In the genomic region with DNA sequence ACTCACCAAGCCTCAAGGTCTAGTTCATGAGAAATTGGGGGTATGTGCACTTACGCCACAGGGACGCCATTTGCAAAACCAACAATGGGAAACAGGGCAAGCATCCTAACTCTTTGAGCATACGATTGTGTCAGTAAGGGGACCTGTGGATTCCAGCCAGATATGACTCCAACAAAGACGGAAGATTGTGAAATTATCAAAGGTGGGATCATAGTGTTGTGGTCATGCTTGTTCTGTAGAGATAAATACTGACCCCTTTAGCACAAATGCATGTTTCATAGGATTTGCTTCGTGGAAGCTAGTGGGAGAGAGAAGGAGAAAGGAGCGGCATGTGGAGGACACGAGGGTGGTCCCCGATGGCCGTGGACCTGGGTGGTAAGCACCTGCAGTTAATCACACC, we compare ENCODE assay signal across 19 cellular contexts. TPM values are rescaled to one million over a fixed set of nuclear protein-coding genes. Genes with fewer than 3 reads are reported as not detected.
DNase-seq lines count a peak whose midpoint lies in the region; ATAC-seq and TF ChIP-seq lines count a peak whose summit lies in the region.
"Had no signal": no experiment of that assay in that cellular context is flagged by ENCODE, and none has a peak within 500 bp of the region (broad histone marks: within the 10 kb centered on the region; RNA-seq: fewer than 3 reads in every experiment).

No MANE protein-coding gene starts in this region.

- TF ChIP-seq CTCF in DOHH2 (IDR thresholded peaks at IDR 0.05; ENCODE audit: low read depth, low read length, poor library complexity, severe bottlenecking) (no peak), progenitor cell of endocrine pancreas (IDR thresholded peaks at IDR 0.05; ENCODE audit: unreplicated experiment) (no peak)

- H3K9me3 Mint-ChIP-seq in CD4-positive, CD25-positive, alpha-beta regulatory T cell: peaks cover 0 to 2% (median 0%) of the 10 kb centered on the region in 7 donors
- H3K9me3 Mint-ChIP-seq in activated T-helper 2 cell treated with anti-CD3 and anti-CD28 coated beads, Interferon-gamma antibody, Interleukin-2, Interleukin-4, amounts not matched to agents 10 μg/mL and 5 μg/mL and 100 μg/mL, durations not matched to agents 14 hours and 24 hours and 36 hours: peaks cover 5% of the 10 kb centered on the region
- H3K9me3 Mint-ChIP-seq in naive thymus-derived CD4-positive, alpha-beta T cell: no peaks in the 10 kb centered on the region
- no peaks in the 10 kb centered on the region for H3K9me3 Mint-ChIP-seq in progenitor cell of endocrine pancreas (ENCODE audit: low read depth)

- H3K27ac ChIP-seq in CD4-positive, CD25-positive, alpha-beta regulatory T cell (ENCODE audit: insufficient read depth, low read length, poor library complexity, severe bottlenecking): no peak overlapping the region
- H3K27ac ChIP-seq in DOHH2 (ENCODE audit: low read depth, low read length): no peak overlapping the region
- peak overlapping the region; percentile 49 for H3K27ac ChIP-seq in naive thymus-derived CD4-positive, alpha-beta T cell (ENCODE audit: low read depth, low read length)
- H3K27ac ChIP-seq: suprapubic skin had no signal

- ATAC-seq in CD4-positive, CD25-positive, alpha-beta regulatory T cell (ENCODE audit: low read depth in 2 of 2): no peak
- no peak for ATAC-seq in naive thymus-derived CD4-positive, alpha-beta T cell
- ATAC-seq: heart left ventricle, Right ventricle myocardium inferior had no signal

- intact Hi-C loops in activated T-helper 2 cell treated with anti-CD3 and anti-CD28 coated beads, Interferon-gamma antibody, Interleukin-2, Interleukin-4, amounts not matched to agents 10 μg/mL and 5 μg/mL and 100 μg/mL, durations not matched to agents 14 hours and 24 hours and 36 hours (cut with micrococcal nuclease): no loop called here
- intact Hi-C loops in naive thymus-derived CD4-positive, alpha-beta T cell (cut with micrococcal nuclease): no loop called here

- H3K9me2 ChIP-seq in DOHH2 (replicated peaks; ENCODE audit: control insufficient read depth, low read length): no peaks in the 10 kb centered on the region

- H3K9me3 ChIP-seq in CD4-positive, CD25-positive, alpha-beta regulatory T cell (ENCODE audit: control insufficient read depth in 2 of 2, low read length in 2 of 2): no peaks in the 10 kb centered on the region
- no peaks in the 10 kb centered on the region for H3K9me3 ChIP-seq in DOHH2 (ENCODE audit: control insufficient read depth, insufficient read depth, low read length)
- H3K9me3 ChIP-seq in naive thymus-derived CD4-positive, alpha-beta T cell (ENCODE audit: control insufficient read depth in 2 of 3, low read length in 3 of 3): no peaks in the 10 kb centered on the region
- H3K9me3 ChIP-seq: heart left ventricle, suprapubic skin had no signal

- H3K36me3 Mint-ChIP-seq in CD4-positive, CD25-positive, alpha-beta regulatory T cell: peaks cover 20% of the 10 kb centered on the region
- H3K36me3 Mint-ChIP-seq in activated T-helper 2 cell treated with anti-CD3 and anti-CD28 coated beads, Interferon-gamma antibody, Interleukin-2, Interleukin-4, amounts not matched to agents 10 μg/mL and 5 μg/mL and 100 μg/mL, durations not matched to agents 14 hours and 24 hours and 36 hours (ENCODE audit: low read depth): peaks cover 39% of the 10 kb centered on the region
- peaks cover 6 to 23% (median 17%) of the 10 kb centered on the region in 5 donors for H3K36me3 Mint-ChIP-seq in naive thymus-derived CD4-positive, alpha-beta T cell
- peaks cover 2% of the 10 kb centered on the region for H3K36me3 Mint-ChIP-seq in progenitor cell of endocrine pancreas (ENCODE audit: insufficient read depth)

- peak overlapping the region; percentile 73 for H3K4me2 ChIP-seq in DOHH2 (ENCODE audit: low read length)

- CTCF ChIA-PET in naive thymus-derived CD4-positive, alpha-beta T cell (lab: Charles Lee): interaction anchor here (0.6 to 1.2 kb wide), 3 partner anchors 17 to 527 kb away, joined by 3 read pairs; no protein-coding TSS in a partner anchor

- peaks cover 48% of the 10 kb centered on the region for H3K4me1 ChIP-seq in CD4-positive, CD25-positive, alpha-beta regulatory T cell (ENCODE audit: control insufficient read depth, insufficient read depth, low read length, poor library complexity, severe bottlenecking)
- peaks cover 50% of the 10 kb centered on the region for H3K4me1 ChIP-seq in DOHH2 (ENCODE audit: control insufficient read depth, low read length)
- H3K4me1 ChIP-seq in naive thymus-derived CD4-positive, alpha-beta T cell (ENCODE audit: control insufficient read depth in 2 of 2, insufficient read depth in 2 of 2, low read length in 2 of 2): peaks cover 41 to 51% of the 10 kb centered on the region in 2 donors

- H3K4me3 ChIP-seq in CD4-positive, CD25-positive, alpha-beta regulatory T cell (ENCODE audit: low read depth, low read length): no peak overlapping the region
- 0 out of 2 replicates have a peak overlapping the region, but pooled peaks have one; percentile 61 for H3K4me3 ChIP-seq in DOHH2 (ENCODE audit: low read length)
- no peak overlapping the region for H3K4me3 ChIP-seq in naive thymus-derived CD4-positive, alpha-beta T cell (ENCODE audit: low read length)
- H3K4me3 ChIP-seq: heart left ventricle, lung, skin epidermis, suprapubic skin had no signal

- peaks cover 98% of the 10 kb centered on the region for H3K79me2 ChIP-seq in DOHH2 (ENCODE audit: control insufficient read depth, low read length)

- peaks cover 12% of the 10 kb centered on the region for H3F3A ChIP-seq in DOHH2 (ENCODE audit: control insufficient read depth, insufficient read depth)

- H3K4me1 Mint-ChIP-seq in CD4-positive, CD25-positive, alpha-beta regulatory T cell: peaks cover 32 to 86% (median 58%) of the 10 kb centered on the region in 4 donors
- H3K4me1 Mint-ChIP-seq in activated T-helper 2 cell treated with anti-CD3 and anti-CD28 coated beads, Interferon-gamma antibody, Interleukin-2, Interleukin-4, amounts not matched to agents 10 μg/mL and 5 μg/mL and 100 μg/mL, durations not matched to agents 14 hours and 24 hours and 36 hours (ENCODE audit: low read depth): peaks cover 58% of the 10 kb centered on the region
- peaks cover 56 to 83% (median 70%) of the 10 kb centered on the region in 7 donors for H3K4me1 Mint-ChIP-seq in naive thymus-derived CD4-positive, alpha-beta T cell
- peaks cover 8% of the 10 kb centered on the region for H3K4me1 Mint-ChIP-seq in progenitor cell of endocrine pancreas (ENCODE audit: low read depth)

- no peaks in the 10 kb centered on the region for H3K27me3 ChIP-seq in CD4-positive, CD25-positive, alpha-beta regulatory T cell (ENCODE audit: control insufficient read depth, insufficient read depth, low read length)
- no peaks in the 10 kb centered on the region for H3K27me3 ChIP-seq in DOHH2 (ENCODE audit: control insufficient read depth, low read length)
- no peaks in the 10 kb centered on the region for H3K27me3 ChIP-seq in naive thymus-derived CD4-positive, alpha-beta T cell (ENCODE audit: control insufficient read depth in 2 of 2, insufficient read depth in 2 of 2, low read length in 2 of 2)
- H3K27me3 ChIP-seq: heart left ventricle, suprapubic skin had no signal

- no peak for DNase-seq in CD4-positive, CD25-positive, alpha-beta regulatory T cell
- DNase-seq in activated T-helper 2 cell treated with anti-CD3 and anti-CD28 coated beads, Interferon-gamma antibody, Interleukin-2, Interleukin-4, amounts not matched to agents 10 μg/mL and 5 μg/mL and 100 μg/mL, durations not matched to agents 14 hours and 24 hours and 36 hours (ENCODE audit: low spot score): no peak
- no peak for DNase-seq in naive thymus-derived CD4-positive, alpha-beta T cell
- DNase-seq in NCI-H2227 (lab: John Stamatoyannopoulos, UW; ENCODE audit: unreplicated experiment) (no peak), H4 (ENCODE audit: low spot score) (no peak), progenitor cell of endocrine pancreas (ENCODE audit: low spot score, unreplicated experiment) (no peak)
- DNase-seq: central memory CD4-positive, alpha-beta T cell; effector CD4-positive, alpha-beta T cell; GDM1; heart left ventricle; Kasumi-1; NCI-H1105; NCI-H524; stimulated activated CD4-positive, alpha-beta T cell treated with anti-CD3 and anti-CD28 coated beads, Interleukin-4, amount 100 ng/mL, for 1 hour had no signal

- POLR2A ChIA-PET in naive thymus-derived CD4-positive, alpha-beta T cell (lab: Charles Lee): interaction anchor here (0.6 to 1.6 kb wide), 6 partner anchors 10 to 47 kb away, joined by 3 to 4 read pairs (median 3); partner anchors contain the start of gene GATAD2A

- peaks cover 2% of the 10 kb centered on the region for H3K36me3 ChIP-seq in CD4-positive, CD25-positive, alpha-beta regulatory T cell (ENCODE audit: control insufficient read depth, insufficient read depth, low read length)
- peaks cover 47% of the 10 kb centered on the region for H3K36me3 ChIP-seq in DOHH2 (ENCODE audit: control insufficient read depth, low read length)
- H3K36me3 ChIP-seq in naive thymus-derived CD4-positive, alpha-beta T cell (ENCODE audit: control insufficient read depth in 2 of 3, insufficient read depth in 3 of 3, low read length in 3 of 3): no peaks in the 10 kb centered on the region
- H3K36me3 ChIP-seq: suprapubic skin had no signal

- peak overlapping the region in 2 of 4 donors; percentile 12 to 22 for H3K4me3 Mint-ChIP-seq in CD4-positive, CD25-positive, alpha-beta regulatory T cell
- H3K4me3 Mint-ChIP-seq in activated T-helper 2 cell treated with anti-CD3 and anti-CD28 coated beads, Interferon-gamma antibody, Interleukin-2, Interleukin-4, amounts not matched to agents 10 μg/mL and 5 μg/mL and 100 μg/mL, durations not matched to agents 14 hours and 24 hours and 36 hours (ENCODE audit: low read depth): no peak overlapping the region
- peak overlapping the region in 3 of 10 donors; percentile 4 to 41 (median 24) for H3K4me3 Mint-ChIP-seq in naive thymus-derived CD4-positive, alpha-beta T cell
- H3K4me3 Mint-ChIP-seq in progenitor cell of endocrine pancreas (ENCODE audit: low read depth): no peak overlapping the region

- peak overlapping the region; percentile 52 to 87 (median 65) for H3K27ac Mint-ChIP-seq in CD4-positive, CD25-positive, alpha-beta regulatory T cell
- peak overlapping the region; percentile 9 for H3K27ac Mint-ChIP-seq in activated T-helper 2 cell treated with anti-CD3 and anti-CD28 coated beads, Interferon-gamma antibody, Interleukin-2, Interleukin-4, amounts not matched to agents 10 μg/mL and 5 μg/mL and 100 μg/mL, durations not matched to agents 14 hours and 24 hours and 36 hours
- H3K27ac Mint-ChIP-seq in naive thymus-derived CD4-positive, alpha-beta T cell: peak overlapping the region; percentile 19 to 91 (median 76)
- no peak overlapping the region for H3K27ac Mint-ChIP-seq in progenitor cell of endocrine pancreas

- H3K27me3 Mint-ChIP-seq in CD4-positive, CD25-positive, alpha-beta regulatory T cell: no peaks in the 10 kb centered on the region
- H3K27me3 Mint-ChIP-seq in activated T-helper 2 cell treated with anti-CD3 and anti-CD28 coated beads, Interferon-gamma antibody, Interleukin-2, Interleukin-4, amounts not matched to agents 10 μg/mL and 5 μg/mL and 100 μg/mL, durations not matched to agents 14 hours and 24 hours and 36 hours (ENCODE audit: low read depth): no peaks in the 10 kb centered on the region
- H3K27me3 Mint-ChIP-seq in naive thymus-derived CD4-positive, alpha-beta T cell: no peaks in the 10 kb centered on the region
- H3K27me3 Mint-ChIP-seq in progenitor cell of endocrine pancreas: no peaks in the 10 kb centered on the region

- H4K20me1 ChIP-seq in DOHH2 (ENCODE audit: control insufficient read depth, insufficient read depth, low read depth, low read length): peaks cover 32% of the 10 kb centered on the region

RNA-seq across cellular contexts. Expression of gene GATAD2A, which starts 37.8 kb away (rescaled TPM):
- total RNA-seq in CD4-positive, CD25-positive, alpha-beta regulatory T cell: 134 TPM
- 10 to 100 TPM in 1 of 4 donors, 1 to 10 TPM in 3; 8.1 to 13.9 (median 9.7) TPM for polyA plus RNA-seq in CD4-positive, CD25-positive, alpha-beta regulatory T cell
- 125 and 128 TPM in 2 replicates for total RNA-seq in activated T-helper 2 cell treated with anti-CD3 and anti-CD28 coated beads, Interferon-gamma antibody, Interleukin-2, Interleukin-4, amounts not matched to agents 10 μg/mL and 5 μg/mL and 100 μg/mL, durations not matched to agents 14 hours and 24 hours and 36 hours
- 100 to 1,000 TPM in 4 of 5 experiments, 10 to 100 TPM in 1; 97.9 to 123 (median 116) TPM for total RNA-seq in naive thymus-derived CD4-positive, alpha-beta T cell
- 10 to 100 TPM; 11.3 to 25.7 TPM for polyA plus RNA-seq in naive thymus-derived CD4-positive, alpha-beta T cell
- total RNA-seq in H4 (2014; rRNA removed; shearing (Covaris generic)): 10.9 and 30.5 TPM in 2 replicates
- 91.0 and 98.7 TPM in 2 replicates for total RNA-seq in progenitor cell of endocrine pancreas
